ENCODE assay signal across 1 cellular context in the genomic region with DNA sequence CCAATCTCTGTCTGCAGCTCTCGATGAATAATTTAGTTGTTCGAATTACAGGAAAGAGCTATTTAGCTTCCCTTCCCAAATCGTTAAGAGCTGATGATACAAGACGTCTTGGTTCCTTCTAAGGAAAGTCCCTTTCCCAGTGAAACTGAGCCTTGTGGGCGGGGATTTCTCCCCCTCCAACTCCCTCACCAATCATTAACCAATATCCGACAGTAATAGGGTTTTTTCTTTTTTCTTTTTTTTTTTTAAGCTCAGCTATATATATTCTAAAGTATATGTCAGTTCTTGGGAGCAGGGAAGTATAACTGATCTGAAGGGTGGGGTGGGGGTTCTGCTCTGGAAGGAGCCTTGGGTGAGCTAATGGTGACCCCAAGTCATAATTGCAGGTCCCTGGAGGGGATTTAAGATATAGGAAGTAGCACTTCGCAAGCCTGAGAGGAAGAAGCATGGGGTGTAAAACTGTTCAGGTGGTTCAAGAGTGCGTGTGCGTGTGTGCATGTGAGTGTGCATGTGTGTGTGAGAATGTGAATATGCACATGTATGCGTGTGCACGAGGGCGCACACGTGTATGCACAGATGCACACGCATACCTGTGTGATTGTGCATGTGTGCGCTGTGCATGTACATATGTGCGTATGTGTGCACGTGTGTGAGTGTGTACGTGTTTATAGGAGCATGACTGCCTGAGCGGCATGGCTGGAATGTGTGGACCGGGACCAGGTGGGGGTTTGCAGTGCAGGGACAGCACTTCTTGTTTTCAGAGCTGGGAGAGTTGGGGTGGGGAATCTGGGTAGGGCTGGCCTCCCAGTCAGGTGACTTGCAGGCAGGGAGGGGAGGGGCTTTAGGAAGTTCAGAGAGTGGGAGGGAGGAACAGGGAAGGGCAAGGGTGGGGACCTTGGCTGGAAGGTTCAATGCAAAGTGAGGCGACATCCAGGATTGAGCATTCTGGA.
TF ChIP-seq lines count a peak whose summit lies in the region.

No MANE protein-coding gene starts in this region.

TF ChIP-seq in HepG2, 621 proteins besides CTCF, POLR2A, EP300 and RAD21 (continued from another document):
- TF ChIP-seq FOSL1 (CRISPR knock-in tag; IDR thresholded peaks at IDR 0.05; ENCODE audit: borderline replicate concordance) (no peak), KLF11 (CRISPR knock-in tag; IDR thresholded peaks at IDR 0.05) (no peak), SMARCE1 (IDR thresholded peaks at IDR 0.05; ENCODE audit: borderline replicate concordance) (no peak), AGO1 (IDR thresholded peaks at IDR 0.05; ENCODE audit: low read depth, low read length, poor library complexity, severe bottlenecking) (no peak), ZNF598 (CRISPR knock-in tag; IDR thresholded peaks at IDR 0.05; ENCODE audit: borderline replicate concordance) (no peak), MZF1 (CRISPR knock-in tag; IDR thresholded peaks at IDR 0.05; ENCODE audit: borderline replicate concordance) (no peak), MXI1 (IDR thresholded peaks at IDR 0.05; ENCODE audit: borderline replicate concordance, low read depth, low read length) (0 out of 3 replicates have a peak, but pooled peaks have one; percentile 35), SIX1 (CRISPR knock-in tag; IDR thresholded peaks at IDR 0.05; ENCODE audit: borderline replicate concordance) (no peak), KLF16 (CRISPR knock-in tag; IDR thresholded peaks at IDR 0.05) (no peak), ZNF292 (CRISPR knock-in tag; IDR thresholded peaks at IDR 0.05; ENCODE audit: borderline replicate concordance, low read depth) (no peak), ZFP90 (CRISPR knock-in tag; IDR thresholded peaks at IDR 0.05; ENCODE audit: borderline replicate concordance) (no peak), ZNF790 (CRISPR knock-in tag; IDR thresholded peaks at IDR 0.05; ENCODE audit: borderline replicate concordance) (no peak)
- TF ChIP-seq, protein P1, sequence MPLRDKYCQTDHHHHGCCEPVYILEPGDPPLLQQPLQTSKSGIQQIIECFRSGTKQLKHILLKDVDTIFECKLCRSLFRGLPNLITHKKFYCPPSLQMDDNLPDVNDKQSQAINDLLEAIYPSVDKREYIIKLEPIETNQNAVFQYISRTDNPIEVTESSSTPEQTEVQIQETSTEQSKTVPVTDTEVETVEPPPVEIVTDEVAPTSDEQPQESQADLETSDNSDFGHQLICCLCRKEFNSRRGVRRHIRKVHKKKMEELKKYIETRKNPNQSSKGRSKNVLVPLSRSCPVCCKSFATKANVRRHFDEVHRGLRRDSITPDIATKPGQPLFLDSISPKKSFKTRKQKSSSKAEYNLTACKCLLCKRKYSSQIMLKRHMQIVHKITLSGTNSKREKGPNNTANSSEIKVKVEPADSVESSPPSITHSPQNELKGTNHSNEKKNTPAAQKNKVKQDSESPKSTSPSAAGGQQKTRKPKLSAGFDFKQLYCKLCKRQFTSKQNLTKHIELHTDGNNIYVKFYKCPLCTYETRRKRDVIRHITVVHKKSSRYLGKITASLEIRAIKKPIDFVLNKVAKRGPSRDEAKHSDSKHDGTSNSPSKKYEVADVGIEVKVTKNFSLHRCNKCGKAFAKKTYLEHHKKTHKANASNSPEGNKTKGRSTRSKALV (CRISPR knock-in tag; IDR thresholded peaks at IDR 0.05), result no peak
- TF ChIP-seq, protein P2, sequence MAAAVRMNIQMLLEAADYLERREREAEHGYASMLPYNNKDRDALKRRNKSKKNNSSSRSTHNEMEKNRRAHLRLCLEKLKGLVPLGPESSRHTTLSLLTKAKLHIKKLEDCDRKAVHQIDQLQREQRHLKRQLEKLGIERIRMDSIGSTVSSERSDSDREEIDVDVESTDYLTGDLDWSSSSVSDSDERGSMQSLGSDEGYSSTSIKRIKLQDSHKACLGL (CRISPR knock-in tag; IDR thresholded peaks at IDR 0.05), result no peak
- TF ChIP-seq, protein P3, sequence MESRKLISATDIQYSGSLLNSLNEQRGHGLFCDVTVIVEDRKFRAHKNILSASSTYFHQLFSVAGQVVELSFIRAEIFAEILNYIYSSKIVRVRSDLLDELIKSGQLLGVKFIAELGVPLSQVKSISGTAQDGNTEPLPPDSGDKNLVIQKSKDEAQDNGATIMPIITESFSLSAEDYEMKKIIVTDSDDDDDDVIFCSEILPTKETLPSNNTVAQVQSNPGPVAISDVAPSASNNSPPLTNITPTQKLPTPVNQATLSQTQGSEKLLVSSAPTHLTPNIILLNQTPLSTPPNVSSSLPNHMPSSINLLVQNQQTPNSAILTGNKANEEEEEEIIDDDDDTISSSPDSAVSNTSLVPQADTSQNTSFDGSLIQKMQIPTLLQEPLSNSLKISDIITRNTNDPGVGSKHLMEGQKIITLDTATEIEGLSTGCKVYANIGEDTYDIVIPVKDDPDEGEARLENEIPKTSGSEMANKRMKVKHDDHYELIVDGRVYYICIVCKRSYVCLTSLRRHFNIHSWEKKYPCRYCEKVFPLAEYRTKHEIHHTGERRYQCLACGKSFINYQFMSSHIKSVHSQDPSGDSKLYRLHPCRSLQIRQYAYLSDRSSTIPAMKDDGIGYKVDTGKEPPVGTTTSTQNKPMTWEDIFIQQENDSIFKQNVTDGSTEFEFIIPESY (CRISPR knock-in tag; IDR thresholded peaks at IDR 0.05), result 0 out of 2 replicates have a peak, but pooled peaks have one; percentile 23
TF ChIP-seq in HepG2: peak in this region for 14.
